In the genomic region with DNA sequence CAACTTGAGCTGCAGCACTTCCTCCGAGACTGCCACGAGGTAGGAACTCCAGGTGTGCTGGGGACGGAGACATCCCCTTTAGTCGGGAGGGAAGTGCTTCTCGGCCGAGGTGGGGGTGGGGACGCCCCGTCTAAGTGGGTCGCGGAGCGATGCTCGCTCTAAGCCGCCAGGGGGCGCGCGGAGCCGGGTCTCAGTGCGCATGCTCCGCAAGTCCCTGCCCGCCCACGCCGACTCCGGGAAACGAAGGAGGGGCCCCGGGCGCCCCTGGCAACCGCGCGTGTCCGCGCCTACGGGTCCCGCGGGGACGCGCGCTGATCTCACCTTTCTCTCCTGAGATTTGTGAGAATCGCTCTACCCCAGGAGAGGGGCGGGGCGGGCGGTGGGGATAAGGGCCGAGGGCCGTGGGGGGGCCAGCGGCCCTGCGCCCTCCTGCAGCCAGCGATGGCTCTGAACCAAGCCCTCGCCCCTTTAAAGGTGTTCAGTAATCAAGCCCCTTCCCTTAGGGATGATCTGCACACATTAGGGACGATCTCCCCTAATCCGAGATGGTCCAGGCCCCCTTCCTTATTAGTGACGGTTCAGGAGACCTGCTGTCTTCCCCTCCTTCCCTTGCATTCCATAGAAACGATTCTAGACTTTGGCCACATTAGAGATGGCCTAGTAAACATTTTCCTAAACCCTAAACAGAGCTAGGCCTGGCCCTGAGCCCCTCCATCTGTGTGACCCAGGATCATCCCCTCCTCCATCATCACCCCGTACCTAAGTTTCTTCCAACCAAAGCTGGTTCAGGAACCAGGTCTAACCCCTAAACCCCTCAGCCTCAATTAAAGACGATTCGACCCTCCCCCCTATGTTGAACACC, we compare ENCODE assay signal across 8 cellular contexts. TPM values are rescaled to one million over a fixed set of nuclear protein-coding genes. Genes with fewer than 3 reads are reported as not detected.
DNase-seq lines count a peak whose midpoint lies in the region; ATAC-seq, FAIRE-seq and TF ChIP-seq lines count a peak whose summit lies in the region.

No MANE protein-coding gene starts in this region.

- intact Hi-C loops in HCT116 (cut with micrococcal nuclease) (loop anchor here (10.0 kb wide), 2 partner anchors 225 to 385 kb away; no protein-coding TSS in a partner anchor), activated B cell treated with CpG ODN at 0.5 μM for 24 hours (cut with micrococcal nuclease) (loop anchor here (1.0 to 2.0 kb wide), 6 partner anchors 41 to 181 kb away; a partner anchor contains a TSS)

- peaks cover 3% of the 10 kb centered on the region for H3K9me3 Mint-ChIP-seq in activated B cell treated with CpG ODN at 0.5 μM for 24 hours

- H3K4me2 ChIP-seq in HCT116 (ENCODE audit: low read length) = peak overlapping the region; percentile 69
- peak overlapping the region; percentile 89 for H3K4me2 ChIP-seq in smooth muscle cell

- H3K27me3 ChIP-seq in HCT116 (ENCODE audit: insufficient read depth, low read length) (no peaks in the 10 kb centered on the region), bronchial epithelial cell (ENCODE audit: control insufficient read depth, insufficient read depth, low read length) (no peaks in the 10 kb centered on the region), smooth muscle cell (ENCODE audit: low read depth) (no peaks in the 10 kb centered on the region)

- no peaks in the 10 kb centered on the region for H3K36me3 Mint-ChIP-seq in activated B cell treated with CpG ODN at 0.5 μM for 24 hours (ENCODE audit: low read depth)

- H3K27me3 Mint-ChIP-seq in activated B cell treated with CpG ODN at 0.5 μM for 24 hours = peaks cover 33% of the 10 kb centered on the region

- POLR2A ChIA-PET in HCT116 (lab: Charles Lee) (no interaction called here), activated B cell treated with CpG ODN at 0.5 μM for 24 hours (lab: Charles Lee) (interaction anchor here (0.6 to 0.9 kb wide), 4 partner anchors 41 to 782 kb away, joined by 3 to 5 read pairs (median 4); no protein-coding TSS in a partner anchor)

- H3K9me2 ChIP-seq in HCT116 (ENCODE audit: insufficient read depth) = no peaks in the 10 kb centered on the region

- peak; percentile 90 for DNase-seq in COR-L47 (lab: John Stamatoyannopoulos, UW)
- peak; percentile 78 for DNase-seq in HCT116 (ENCODE audit: low read depth, low spot score)
- peak; percentile 94 for DNase-seq in NCI-H2196 (lab: John Stamatoyannopoulos, UW; ENCODE audit: unreplicated experiment)
- peak; percentile 91 for DNase-seq in activated B cell treated with CpG ODN at 0.5 μM for 24 hours
- DNase-seq in bronchial epithelial cell (ENCODE audit: low read depth) = peak; percentile 64
- peak; percentile 60 for DNase-seq in iris pigment epithelial cell (ENCODE audit: low read depth)
- DNase-seq in smooth muscle cell (lab: John Stamatoyannopoulos, UW; ENCODE audit: unreplicated experiment) = peak; percentile 53

- no TSS peak for BruUV-seq in HCT116 (replicated peaks; lab: Mats Ljungman, UMichigan)

- TF ChIP-seq CTCF in HCT116 (IDR thresholded peaks at IDR 0.05 in 2 of 3, conservative IDR thresholded peaks at IDR 0.05 in 1 of 3; ENCODE audit: borderline replicate concordance in 1 of 3, insufficient read depth in 1 of 3, low read depth in 2 of 3, low read length in 2 of 3) (peak; percentile 81 to 91 (median 86)), activated B cell treated with CpG ODN at 0.5 μM for 24 hours (IDR thresholded peaks at IDR 0.05) (no peak), bronchial epithelial cell (IDR thresholded peaks at IDR 0.05; ENCODE audit: insufficient read depth, low read length, severe bottlenecking) (peak; percentile 99), smooth muscle cell (IDR thresholded peaks at IDR 0.05; ENCODE audit: borderline replicate concordance, insufficient read depth, poor library complexity, severe bottlenecking) (peak; percentile 97)

- RAD21 ChIA-PET in HCT116 (lab: Charles Lee; ENCODE audit: low non-redundant PET in 1 of 2, low total read pairs in 2 of 2, uncharacterized antibody in 2 of 2, unreplicated experiment in 2 of 2) = no interaction called here

- ATAC-seq in HCT116 = peak; percentile 76
- ATAC-seq in activated B cell treated with CpG ODN at 0.5 μM for 24 hours (ENCODE audit: low read depth) = peak; percentile 91
- no peak for ATAC-seq in HG03378 (IDR thresholded peaks at IDR 0.05; ENCODE audit: unreplicated experiment)

- no peak overlapping the region for H3K27ac Mint-ChIP-seq in activated B cell treated with CpG ODN at 0.5 μM for 24 hours

- TF ChIP-seq POLR2A in HCT116 (IDR thresholded peaks at IDR 0.05; ENCODE audit: borderline replicate concordance, extremely low read depth, insufficient read depth, insufficient read length) = no peak

- FAIRE-seq in bronchial epithelial cell (lab: Jason Lieb, UNC) = no peak

- peaks cover 22 to 29% of the 10 kb centered on the region in 2 experiments for H3K4me1 ChIP-seq in HCT116 (ENCODE audit: control insufficient read depth in 1 of 2, insufficient read depth in 2 of 2, low read length in 2 of 2)
- no peaks in the 10 kb centered on the region for H3K4me1 ChIP-seq in smooth muscle cell (ENCODE audit: low read depth)

- H3K4me1 Mint-ChIP-seq in activated B cell treated with CpG ODN at 0.5 μM for 24 hours = peaks cover 18% of the 10 kb centered on the region

- H3K79me2 ChIP-seq in HCT116 (ENCODE audit: insufficient read depth, low read length) = no peaks in the 10 kb centered on the region
- no peaks in the 10 kb centered on the region for H3K79me2 ChIP-seq in smooth muscle cell (ENCODE audit: low read depth)

- H3K9ac ChIP-seq in HCT116 (ENCODE audit: low read length) (peak overlapping the region; percentile 22), smooth muscle cell (ENCODE audit: low read depth) (no peak overlapping the region)

- peak; percentile 51 for TF ChIP-seq RAD21 in HCT116 (IDR thresholded peaks at IDR 0.05; ENCODE audit: low read depth)

- H3F3A ChIP-seq in smooth muscle cell (ENCODE audit: low read depth) = no peaks in the 10 kb centered on the region

- CTCF ChIA-PET in HCT116 (lab: Charles Lee) = no interaction called here
- CTCF ChIA-PET in activated B cell treated with CpG ODN at 0.5 μM for 24 hours (lab: Charles Lee) = interaction anchor here (0.7 to 1.0 kb wide), 2 partner anchors 42 to 224 kb away, joined by 3 to 4 read pairs; no protein-coding TSS in a partner anchor

- H3K36me3 ChIP-seq in HCT116 (ENCODE audit: control insufficient read depth in 1 of 2, insufficient read depth in 2 of 2, low read length in 2 of 2) (peaks cover 0 to 4% of the 10 kb centered on the region in 2 experiments; a peak in 1 of 4 replicates), bronchial epithelial cell (ENCODE audit: control insufficient read depth, insufficient read depth, low read length) (no peaks in the 10 kb centered on the region), smooth muscle cell (ENCODE audit: low read depth) (no peaks in the 10 kb centered on the region)

- H4K20me1 ChIP-seq in HCT116 (ENCODE audit: insufficient read depth) (no peaks in the 10 kb centered on the region), smooth muscle cell (ENCODE audit: low read depth) (no peaks in the 10 kb centered on the region)

- H3K4me3 Mint-ChIP-seq in activated B cell treated with CpG ODN at 0.5 μM for 24 hours = peak overlapping the region; percentile 42

- H2AFZ ChIP-seq in HCT116 (ENCODE audit: low read depth, low read length, poor library complexity, severe bottlenecking) (peak overlapping the region; percentile 2), smooth muscle cell (ENCODE audit: low read depth) (peak overlapping the region; percentile 75)

- H3K9me3 ChIP-seq in HCT116 (ENCODE audit: control insufficient read depth in 1 of 2, insufficient read depth in 1 of 2, low read depth in 1 of 2, low read length in 2 of 2) = peaks cover 0 to 5% of the 10 kb centered on the region in 2 experiments; a peak in 2 of 4 replicates
- H3K9me3 ChIP-seq in smooth muscle cell (replicated peaks; ENCODE audit: low read depth) = no peaks in the 10 kb centered on the region

- WGBS in smooth muscle cell (ENCODE audit: low lambda C conversion rate) = 7% methylated on average over 46 of the region's 54 CpGs

- H3K4me3 ChIP-seq in HCT116 (replicated peaks in 1 of 2; ENCODE audit: low read depth in 1 of 2, low read length in 2 of 2) = peak overlapping the region; percentile 27 to 30
- peak overlapping the region; percentile 28 for H3K4me3 ChIP-seq in bronchial epithelial cell (ENCODE audit: low read depth, low read length)
- H3K4me3 ChIP-seq in smooth muscle cell = peak overlapping the region; percentile 59

- H3K27ac ChIP-seq in HCT116 (ENCODE audit: low read depth, low read length) (peak overlapping the region; percentile 54), smooth muscle cell (ENCODE audit: low read depth) (no peak overlapping the region)

TF ChIP-seq in HCT116, 20 proteins besides CTCF, POLR2A, EP300 and RAD21:
- TF ChIP-seq EGR1 (IDR thresholded peaks at IDR 0.05; ENCODE audit: low read depth) (peak; percentile 100), POLR2AphosphoS5 (IDR thresholded peaks at IDR 0.05; ENCODE audit: low read depth, low read length) (0 out of 2 replicates have a peak, but pooled peaks have one; percentile 27), ZNF274 (IDR thresholded peaks at IDR 0.05; ENCODE audit: low read depth, low read length) (no peak), EZH2phosphoT487 (IDR thresholded peaks at IDR 0.05; ENCODE audit: borderline replicate concordance) (no peak)
- TF ChIP-seq, protein P1, sequence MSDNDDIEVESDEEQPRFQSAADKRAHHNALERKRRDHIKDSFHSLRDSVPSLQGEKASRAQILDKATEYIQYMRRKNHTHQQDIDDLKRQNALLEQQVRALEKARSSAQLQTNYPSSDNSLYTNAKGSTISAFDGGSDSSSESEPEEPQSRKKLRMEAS (IDR thresholded peaks at IDR 0.05) = no peak

RNA-seq across cellular contexts. Expression of a gene that starts 47.3 kb away (rescaled TPM):
- total RNA-seq in HCT116 (2021; ENCODE audit: unreplicated experiment) (97.4 TPM), activated B cell treated with CpG ODN at 0.5 μM for 24 hours (184 and 213 TPM in 2 replicates), bronchial epithelial cell (29.2 and 29.4 TPM in 2 replicates), smooth muscle cell (38.8 and 40.9 TPM in 2 replicates)
- polyA plus RNA-seq in HCT116 (2012) = 95.7 and 104 TPM in 2 replicates
- 90.8 and 102 TPM in 2 replicates for polyA plus RNA-seq in smooth muscle cell
